8 cellular contexts compared by ENCODE assay signal in the genomic region with DNA sequence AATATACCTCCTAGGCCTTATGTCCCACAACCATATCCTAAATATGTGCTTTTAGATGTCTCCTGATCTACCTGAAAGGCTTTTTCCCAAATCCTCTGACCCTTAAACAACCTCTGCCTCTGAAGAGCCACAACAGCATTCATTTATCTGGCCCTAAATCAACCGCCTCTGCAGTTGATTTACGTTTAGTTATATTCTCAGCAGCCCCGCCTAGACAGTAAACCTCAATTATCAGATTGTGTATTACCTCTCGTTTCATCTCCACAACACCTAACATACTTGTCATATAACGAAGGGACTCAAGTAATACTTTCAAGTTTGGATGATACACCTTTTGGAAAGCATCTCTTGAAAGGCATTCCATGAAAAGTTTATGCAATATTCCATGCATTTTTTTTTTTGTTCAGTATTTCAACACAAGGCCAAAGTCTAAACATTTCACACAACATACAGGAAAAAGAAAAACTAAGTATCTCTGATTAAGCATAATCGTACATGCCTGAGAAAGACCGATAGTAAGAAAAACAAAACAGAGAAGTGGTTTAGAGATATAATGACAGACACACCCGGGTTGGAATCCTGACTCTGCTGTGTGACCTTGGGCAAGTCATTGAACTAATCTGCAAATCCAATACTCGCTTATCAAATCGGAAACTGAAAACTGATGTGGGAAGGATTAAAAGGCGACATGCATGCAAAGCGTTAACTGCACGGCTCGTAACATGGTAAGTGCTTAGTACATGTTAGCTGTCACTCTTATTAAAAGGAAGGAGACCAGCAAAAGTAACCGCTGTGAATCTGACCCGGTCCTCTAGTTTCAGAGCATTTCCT. TPM values are rescaled to one million over a fixed set of nuclear protein-coding genes. Genes with fewer than 3 reads are reported as not detected.
A peak's percentile ranks its signal among the peaks of the same experiment; 100 is the strongest.
DNase-seq lines count a peak whose midpoint lies in the region; ATAC-seq and TF ChIP-seq lines count a peak whose summit lies in the region.

No MANE protein-coding gene starts in this region.

- H3K4me1 ChIP-seq in DND-41 (ENCODE audit: insufficient read depth, low read length): peaks cover 57% of the 10 kb centered on the region
- peaks cover 2% of the 10 kb centered on the region for H3K4me1 ChIP-seq in mesenchymal stem cell (ENCODE audit: control insufficient read depth, insufficient read depth, low read depth, low read length)

- no peak overlapping the region for H3K14ac ChIP-seq in mesenchymal stem cell (ENCODE audit: low read length in 2 of 2)

- peak overlapping the region; percentile 82 to 93 for H3K4me3 ChIP-seq in DND-41 (ENCODE audit: low read depth in 1 of 2, low read length in 2 of 2)
- peak overlapping the region; percentile 85 for H3K4me3 ChIP-seq in astrocyte of the cerebellum (ENCODE audit: low read depth, low read length)
- peak overlapping the region; percentile 96 for H3K4me3 ChIP-seq in mesenchymal stem cell (ENCODE audit: insufficient read depth in 1 of 2, low read depth in 1 of 2, low read length in 2 of 2)

- H3K4me2 ChIP-seq in DND-41 (ENCODE audit: insufficient read depth, low read length) (peak overlapping the region; percentile 95), mesenchymal stem cell (ENCODE audit: low read length, poor library complexity, severe bottlenecking) (peak overlapping the region; percentile 89)

- peak overlapping the region in 1 of 2 experiments; percentile 68 for H3K4ac ChIP-seq in mesenchymal stem cell (ENCODE audit: low read depth in 1 of 2, low read length in 2 of 2)

- H3K9ac ChIP-seq in DND-41 (ENCODE audit: low read depth, low read length): peak overlapping the region; percentile 70
- peak overlapping the region; percentile 96 for H3K9ac ChIP-seq in mesenchymal stem cell (ENCODE audit: low read length)

- 46% methylated on average over 16 of the region's 16 CpGs for WGBS in mesenchymal stem cell

- H3K9me3 ChIP-seq in DND-41 (ENCODE audit: insufficient read depth, low read length, severe bottlenecking) (no peaks in the 10 kb centered on the region), mesenchymal stem cell (ENCODE audit: control insufficient read depth, low read length) (no peaks in the 10 kb centered on the region)

- H3K27me3 ChIP-seq in DND-41 (ENCODE audit: insufficient read depth, low read length, poor library complexity): no peaks in the 10 kb centered on the region
- peaks cover 0 to 3% of the 10 kb centered on the region in 2 experiments for H3K27me3 ChIP-seq in mesenchymal stem cell (ENCODE audit: control insufficient read depth in 1 of 2, insufficient read depth in 1 of 2, low read length in 2 of 2)

- no peak overlapping the region for H2BK12ac ChIP-seq in mesenchymal stem cell (ENCODE audit: low read length in 2 of 2)

- no peak overlapping the region for H4K8ac ChIP-seq in mesenchymal stem cell (ENCODE audit: low read length)

- H3K18ac ChIP-seq in mesenchymal stem cell (ENCODE audit: low read depth in 1 of 2, low read length in 2 of 2): no peak overlapping the region

- no peak overlapping the region for H4K91ac ChIP-seq in mesenchymal stem cell (ENCODE audit: low read length)

- H3K27ac ChIP-seq in DND-41 (ENCODE audit: low read length) (peak overlapping the region; percentile 87), mesenchymal stem cell (ENCODE audit: low read length, poor library complexity, severe bottlenecking) (no peak overlapping the region)

- H3K79me2 ChIP-seq in DND-41 (ENCODE audit: insufficient read depth, low read length): peaks cover 51% of the 10 kb centered on the region

- H3K36me3 ChIP-seq in DND-41 (ENCODE audit: insufficient read depth, low read length) (peaks cover 7% of the 10 kb centered on the region), mesenchymal stem cell (ENCODE audit: control insufficient read depth in 1 of 2, insufficient read depth in 2 of 2, low read depth in 1 of 2, low read length in 2 of 2) (peaks cover 5 to 17% of the 10 kb centered on the region in 2 experiments)

- H2BK15ac ChIP-seq in mesenchymal stem cell (ENCODE audit: low read depth, poor library complexity, severe bottlenecking): no peak overlapping the region

- no peak overlapping the region for H2AK5ac ChIP-seq in mesenchymal stem cell (ENCODE audit: low read length, severe bottlenecking)

- DNase-seq in DND-41: no peak
- no peak for DNase-seq in astrocyte of the cerebellum (ENCODE audit: low read depth)
- DNase-seq in mesenchymal stem cell: peak; percentile 7
- DNase-seq in NCI-H524 (lab: John Stamatoyannopoulos, UW): no peak
- no peak for DNase-seq in Kasumi-1 (lab: John Stamatoyannopoulos, UW)
- no peak for DNase-seq in COR-L47 (lab: John Stamatoyannopoulos, UW)

- H2BK120ac ChIP-seq in mesenchymal stem cell (ENCODE audit: low read depth, low read length): peak overlapping the region; percentile 75

- peaks cover 18% of the 10 kb centered on the region for H4K20me1 ChIP-seq in DND-41 (ENCODE audit: insufficient read depth, low read length)

- H2AFZ ChIP-seq in DND-41 (ENCODE audit: low read depth, low read length): peak overlapping the region; percentile 78
- H2AFZ ChIP-seq in mesenchymal stem cell (ENCODE audit: low read depth, low read length): peak overlapping the region; percentile 96

- no peak for TF ChIP-seq CTCF in DND-41 (IDR thresholded peaks at IDR 0.05; ENCODE audit: borderline replicate concordance, extremely low read depth, low read length, poor library complexity, severe bottlenecking)
- no peak for TF ChIP-seq CTCF in astrocyte of the cerebellum (IDR thresholded peaks at IDR 0.05; ENCODE audit: low read depth, low read length, missing control alignments)

- no peak overlapping the region for H2BK5ac ChIP-seq in mesenchymal stem cell (ENCODE audit: low read depth, low read length, poor library complexity, severe bottlenecking)

- ATAC-seq in DND-41 (ENCODE audit: insufficient read depth, low read depth) (no peak), HG02943 (IDR thresholded peaks at IDR 0.05; ENCODE audit: low read depth, unreplicated experiment) (peak; percentile 2), HG03139 (IDR thresholded peaks at IDR 0.05; ENCODE audit: unreplicated experiment) (no peak)

- H3K79me1 ChIP-seq in mesenchymal stem cell (replicated peaks; ENCODE audit: low read length, poor library complexity, severe bottlenecking): peaks cover 8% of the 10 kb centered on the region

- H3K23ac ChIP-seq in mesenchymal stem cell (ENCODE audit: low read length in 2 of 2): no peak overlapping the region

- in situ Hi-C loops in astrocyte of the cerebellum (cut with HindIII; ENCODE audit: low sequenced_read_pairs): no loop called here

RNA-seq across cellular contexts. Expression of a gene that starts 0.8 kb away (rescaled TPM):
- 20.3 TPM for polyA plus RNA-seq in mesenchymal stem cell (2013, experiment 1 of 2)
- polyA plus RNA-seq in mesenchymal stem cell (2013, experiment 2 of 2): 20.1 TPM

RNA-seq across cellular contexts. Expression of a gene that starts 52.0 kb away (rescaled TPM):
- polyA plus RNA-seq in mesenchymal stem cell (2013, experiment 1 of 2): 15.2 TPM
- polyA plus RNA-seq in mesenchymal stem cell (2013, experiment 2 of 2): 14.8 TPM
